In genomic region chr10:6473430-6473829, GRCh38 we compare ENCODE assay signal across 1 cellular context.
TF ChIP-seq lines count a peak whose summit lies in the region.

No MANE protein-coding gene starts in this region.

TF ChIP-seq in K562, 482 proteins besides CTCF, POLR2A, EP300 and RAD21 (continued from another document and continues in another):
- TF ChIP-seq ZNF318 (IDR thresholded peaks at IDR 0.05; ENCODE audit: borderline replicate concordance in 1 of 2, low read depth in 1 of 2) (no peak), LEF1 (IDR thresholded peaks at IDR 0.05) (peak; percentile 98), ZNF232 (CRISPR knock-in tag; IDR thresholded peaks at IDR 0.05) (no peak), BRCA1 (IDR thresholded peaks at IDR 0.05) (no peak), BRCA1 (CRISPR knock-in tag; IDR thresholded peaks at IDR 0.05) (no peak), RBBP5 (IDR thresholded peaks at IDR 0.05; ENCODE audit: borderline replicate concordance, insufficient read depth, low read length, poor library complexity, severe bottlenecking) (no peak), SETDB1 (IDR thresholded peaks at IDR 0.05; ENCODE audit: low read length) (no peak), TCF7L2 (IDR thresholded peaks at IDR 0.05; ENCODE audit: low read depth, low read length) (no peak), TEAD1 (CRISPR knock-in tag; IDR thresholded peaks at IDR 0.05) (peak in 1 of 2 experiments; percentile 42; a peak in 1 of 4 replicates), SMAD4 (CRISPR knock-in tag; conservative IDR thresholded peaks at IDR 0.05) (peak; percentile 46), ZC3H11A (IDR thresholded peaks at IDR 0.05; ENCODE audit: low read depth, low read length) (no peak), HMGN3 (IDR thresholded peaks at IDR 0.05; ENCODE audit: borderline replicate concordance, extremely low read depth, insufficient read length, low read depth, low read length) (peak; percentile 45), PHB (CRISPR knock-in tag; IDR thresholded peaks at IDR 0.05) (no peak), PPARD (CRISPR knock-in tag; IDR thresholded peaks at IDR 0.05) (no peak), FOXA3 (CRISPR knock-in tag; conservative IDR thresholded peaks at IDR 0.05 in 1 of 2, IDR thresholded peaks at IDR 0.05 in 1 of 2) (no peak), ZC3H4 (CRISPR knock-in tag; IDR thresholded peaks at IDR 0.05; ENCODE audit: borderline replicate concordance) (no peak), HINFP (tag; conservative IDR thresholded peaks at IDR 0.05; ENCODE audit: low read depth) (no peak), NR2C1 (IDR thresholded peaks at IDR 0.05) (no peak), NR2C1 (tag; IDR thresholded peaks at IDR 0.05) (peak; percentile 8; the same call in 1 of the 2 replicates), SIX5 (IDR thresholded peaks at IDR 0.05; ENCODE audit: borderline replicate concordance in 1 of 2, insufficient read depth in 1 of 2, low read depth in 1 of 2, low read length in 2 of 2) (no peak), ZZZ3 (IDR thresholded peaks at IDR 0.05) (no peak), HMG20A (CRISPR knock-in tag; conservative IDR thresholded peaks at IDR 0.05) (no peak), ARID3B (CRISPR knock-in tag; IDR thresholded peaks at IDR 0.05; ENCODE audit: borderline replicate concordance) (no peak), ELK1 (CRISPR knock-in tag; IDR thresholded peaks at IDR 0.05) (no peak), GTF3C2 (IDR thresholded peaks at IDR 0.05; ENCODE audit: borderline replicate concordance, extremely low read depth, insufficient read length) (no peak), NFYB (IDR thresholded peaks at IDR 0.05; ENCODE audit: extremely low read depth, insufficient read length) (no peak), PURB (CRISPR knock-in tag; IDR thresholded peaks at IDR 0.05; ENCODE audit: low read depth) (no peak), PCBP1 (IDR thresholded peaks at IDR 0.05; ENCODE audit: low read depth, low read length, poor library complexity, severe bottlenecking) (no peak), ETS1 (conservative IDR thresholded peaks at IDR 0.05; ENCODE audit: control insufficient read depth, low read depth, low read length) (no peak; the same call in 1 of the 2 replicates), ZBTB12 (CRISPR knock-in tag; IDR thresholded peaks at IDR 0.05) (no peak), ZFP91 (CRISPR knock-in tag; IDR thresholded peaks at IDR 0.05) (no peak), ZNF263 (CRISPR knock-in tag; IDR thresholded peaks at IDR 0.05; ENCODE audit: borderline replicate concordance) (no peak), ZBTB17 (CRISPR knock-in tag; IDR thresholded peaks at IDR 0.05) (no peak), ZBTB11 (CRISPR knock-in tag; IDR thresholded peaks at IDR 0.05) (peak in 2 of 3 experiments; percentile 31 to 92; a peak in 3 of 6 replicates)
